8 cellular contexts compared by ENCODE assay signal in the genomic region with DNA sequence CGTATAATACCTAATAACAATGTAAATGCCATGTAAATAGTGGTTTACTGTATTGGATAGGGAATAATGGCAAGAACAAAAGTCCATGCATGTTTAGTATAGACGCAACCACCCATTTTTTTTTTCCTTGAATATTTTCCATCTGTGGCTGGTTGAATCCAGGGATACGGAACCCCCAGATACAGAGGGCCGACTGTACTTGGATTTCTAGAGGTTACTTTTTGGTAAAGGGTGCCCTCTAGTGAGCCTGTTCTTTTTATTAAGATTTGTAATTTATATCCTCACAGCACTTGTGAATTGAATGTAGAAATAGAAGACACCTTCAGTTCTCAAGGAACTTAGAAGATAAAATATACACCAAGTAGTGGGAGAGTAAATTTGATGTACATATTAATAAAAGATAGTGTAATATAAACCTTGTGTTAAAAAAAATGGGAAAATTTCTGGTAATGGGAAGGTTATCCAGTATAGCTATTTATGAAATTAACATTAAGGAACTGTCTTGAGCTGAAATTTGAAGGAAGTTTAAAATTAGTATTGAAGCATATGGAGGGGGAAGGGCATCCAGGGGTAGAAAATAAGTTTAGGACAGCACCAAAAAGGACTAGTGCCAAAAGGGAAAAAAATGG. TPM values are rescaled to one million over a fixed set of nuclear protein-coding genes. Genes with fewer than 3 reads are reported as not detected.
A peak's percentile ranks its signal among the peaks of the same experiment; 100 is the strongest.
DNase-seq lines count a peak whose midpoint lies in the region; ATAC-seq and TF ChIP-seq lines count a peak whose summit lies in the region.

No MANE protein-coding gene starts in this region.

- TF ChIP-seq POLR2A in esophagus squamous epithelium (IDR thresholded peaks at IDR 0.05): no peak

- 35 to 40% methylated on average over 4 of the region's 4 CpGs for WGBS in esophagus squamous epithelium, 2 donors

- peak; percentile 24 to 49 (median 44) for TF ChIP-seq CTCF in esophagus squamous epithelium (IDR thresholded peaks at IDR 0.05)
- peak; percentile 62 for TF ChIP-seq CTCF in neural crest cell (conservative IDR thresholded peaks at IDR 0.05)

- intact Hi-C loops in esophagus squamous epithelium (cut with DNase I): no loop called here

- H3K27me3 Mint-ChIP-seq in neural crest cell (ENCODE audit: low read depth): no peaks in the 10 kb centered on the region

- H3K4me1 ChIP-seq in esophagus squamous epithelium: peaks cover 0 to 4% (median 0%) of the 10 kb centered on the region in 3 donors

- H3K27ac Mint-ChIP-seq in neural crest cell (ENCODE audit: unreplicated experiment): no peak overlapping the region

- H3K36me3 Mint-ChIP-seq in neural crest cell (ENCODE audit: low read depth): no peaks in the 10 kb centered on the region

- H3K4me3 ChIP-seq in Jurkat, Clone E6-1 (ENCODE audit: low read length): no peak overlapping the region
- H3K4me3 ChIP-seq in esophagus squamous epithelium: no peak overlapping the region

- peaks cover 5% of the 10 kb centered on the region for H3K4me1 Mint-ChIP-seq in neural crest cell

- DNase-seq in DMS 273 treated with DMSO at 0.1 percent for 48 hours (lab: John Stamatoyannopoulos, UW) (peak; percentile 14), RKO (ENCODE audit: low spot score) (peak; percentile 64), esophagus squamous epithelium (lab: John Stamatoyannopoulos, UW) (no peak), neural crest cell (ENCODE audit: low read depth, low spot score) (no peak)
- DNase-seq in Jurkat, Clone E6-1 (ENCODE audit: low read depth, low spot score): peak; percentile 24
- DNase-seq in activated effector memory CD4-positive, alpha-beta T cell treated with Interleukin-2 at 50 U/mL for 16 hours: no peak

- no peaks in the 10 kb centered on the region for H3K36me3 ChIP-seq in esophagus squamous epithelium

- H3K9me3 ChIP-seq in esophagus squamous epithelium: no peaks in the 10 kb centered on the region

- no peak overlapping the region for H3K27ac ChIP-seq in esophagus squamous epithelium

- no peaks in the 10 kb centered on the region for H3K9me3 Mint-ChIP-seq in neural crest cell

- H3K27me3 ChIP-seq in esophagus squamous epithelium: no peaks in the 10 kb centered on the region

- ATAC-seq in GM21529 (IDR thresholded peaks at IDR 0.05; ENCODE audit: unreplicated experiment) (no peak), GM19452 (IDR thresholded peaks at IDR 0.05; ENCODE audit: unreplicated experiment) (no peak)

- H3K4me3 Mint-ChIP-seq in neural crest cell: no peak overlapping the region

RNA-seq across cellular contexts. Expression of a gene that starts 32.0 kb away (rescaled TPM):
- 8.8 TPM for polyA plus RNA-seq in Jurkat, Clone E6-1 (2012; ENCODE audit: insufficient read depth, insufficient read length)
- total RNA-seq in esophagus squamous epithelium (1 to 10 TPM; 1.3 to 9.5 (median 5.6) TPM), neural crest cell (16.5 and 17.2 TPM in 2 replicates)

Comparison
In these comparisons a context has a peak if more than half of its experiments do, and no peak if none do; other contexts are left out.
1. DNase-seq: peak in DMS 273 treated with DMSO at 0.1 percent for 48 hours (single experiment), Jurkat, Clone E6-1 (single experiment) and RKO (single experiment); none in esophagus squamous epithelium (single experiment), neural crest cell (single experiment) and activated effector memory CD4-positive, alpha-beta T cell treated with Interleukin-2 at 50 U/mL for 16 hours (single experiment).